21 cellular contexts compared by ENCODE assay signal in the genomic region with DNA sequence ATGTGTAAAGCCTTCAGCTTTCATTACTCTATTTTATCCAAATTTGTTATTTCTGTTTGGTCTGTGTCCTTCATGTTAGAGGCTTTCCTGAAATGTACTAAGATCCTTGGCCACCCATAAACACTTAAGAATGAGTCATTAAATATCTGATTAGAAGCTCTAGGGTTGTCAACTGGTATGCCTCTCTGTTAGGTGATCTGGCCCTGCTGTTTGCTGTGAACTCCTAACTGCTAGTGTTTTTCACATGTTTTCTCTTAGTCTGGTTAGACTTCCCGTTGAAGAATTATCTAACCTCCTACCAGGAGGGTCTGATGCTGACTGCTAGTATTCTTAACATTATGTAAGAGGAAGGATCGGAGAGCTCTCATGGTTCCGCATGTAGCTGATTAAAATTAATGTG.
A peak's percentile ranks its signal among the peaks of the same experiment; 100 is the strongest.
DNase-seq lines count a peak whose midpoint lies in the region; ATAC-seq, FAIRE-seq and TF ChIP-seq lines count a peak whose summit lies in the region.
"Had no signal": no experiment of that assay in that cellular context is flagged by ENCODE, and none has a peak within 500 bp of the region (broad histone marks: within the 10 kb centered on the region; RNA-seq: fewer than 3 reads in every experiment).

No MANE protein-coding gene starts in this region.

- no CpG with 5 or more reads among the region's 3 CpGs for WGBS in mesodermal cell (ENCODE audit: insufficient coverage in 2 of 2), 2 experiments

- no peaks in the 10 kb centered on the region for H3K4me1 ChIP-seq in mesodermal cell (ENCODE audit: control insufficient read depth, insufficient read depth, low read length, poor library complexity, severe bottlenecking)
- H3K4me1 ChIP-seq: esophagus squamous epithelium had no signal

- DNase-seq in G401 (ENCODE audit: low spot score) (peak; percentile 33), cardiac fibroblast (ENCODE audit: low read depth in 2 of 2) (peak; percentile 50 to 83), Right ventricle myocardium superior (no peak), HTR-8/SVneo (ENCODE audit: insufficient read length, low spot score) (no peak), ureter (ENCODE audit: low spot score) (no peak)
- DNase-seq in activated CD4-positive, alpha-beta T cell treated with anti-CD3 and anti-CD28 coated beads for 1 hour = no peak
- DNase-seq: activated CD4-positive, alpha-beta T cell treated with anti-CD3 and anti-CD28 coated beads, Interleukin-2, amount 10 ng/mL, durations not matched to agents 24 days and 14 days; activated T-cell treated with anti-CD3 and anti-CD28 coated beads, Interleukin-2, amount 50 U/mL, for 72 hours; COR-L47; effector memory CD4-positive, alpha-beta T cell; esophagus squamous epithelium; MM.1S; NCI-H1694; NCI-H2171 treated with DMSO at 0.1 percent for 48 hours; NCI-H526 had no signal

- H3K27ac ChIP-seq in mesodermal cell (ENCODE audit: low read depth, low read length, severe bottlenecking) = peak overlapping the region; percentile 52
- H3K27ac ChIP-seq: ascending aorta, esophagus squamous epithelium had no signal

- no peak for TF ChIP-seq CTCF in cardiac fibroblast (IDR thresholded peaks at IDR 0.05; ENCODE audit: low read depth, low read length)

- H3K36me3 ChIP-seq in mesodermal cell (ENCODE audit: control insufficient read depth, insufficient read depth, low read length) = no peaks in the 10 kb centered on the region
- H3K36me3 ChIP-seq: ascending aorta, esophagus squamous epithelium had no signal

- H3K4me3 ChIP-seq in cardiac fibroblast (replicated peaks in 1 of 2; ENCODE audit: low read depth in 2 of 2, low read length in 2 of 2) (no peak overlapping the region), mesodermal cell (ENCODE audit: extremely low read depth, insufficient read depth, low read length, poor library complexity, severe bottlenecking) (no peak overlapping the region)
- H3K4me3 ChIP-seq: ascending aorta, esophagus squamous epithelium, lung had no signal

- ATAC-seq in Right ventricle myocardium superior (ENCODE audit: poor library complexity) = peak; percentile 74
- ATAC-seq in GM18517 (IDR thresholded peaks at IDR 0.05; ENCODE audit: unreplicated experiment) = no peak
- ATAC-seq: activated T-cell treated with anti-CD3 and anti-CD28 coated beads, Interleukin-2, amount 50 U/mL, for 72 hours had no signal

- in situ Hi-C loops in G401 (cut with HindIII; ENCODE audit: low sequenced_read_pairs) = no loop called here

- intact Hi-C loops in Right ventricle myocardium superior (cut with DNase I) = no loop called here

- no peaks in the 10 kb centered on the region for H3K9me3 ChIP-seq in mesodermal cell (ENCODE audit: control insufficient read depth, low read length)
- H3K9me3 ChIP-seq: ascending aorta, esophagus squamous epithelium had no signal

- no peak for FAIRE-seq in HTR-8/SVneo (lab: Jason Lieb, UNC)
- FAIRE-seq: islet of Langerhans, RCC 7860 had no signal

Comparison
In these comparisons a context has a peak if more than half of its experiments do, and no peak if none do; other contexts are left out.
1. DNase-seq: peak in G401 (single experiment) and cardiac fibroblast (2 of 2); none in Right ventricle myocardium superior (single experiment), HTR-8/SVneo (single experiment), ureter (single experiment) and activated CD4-positive, alpha-beta T cell treated with anti-CD3 and anti-CD28 coated beads for 1 hour (single experiment).